In the genomic region with DNA sequence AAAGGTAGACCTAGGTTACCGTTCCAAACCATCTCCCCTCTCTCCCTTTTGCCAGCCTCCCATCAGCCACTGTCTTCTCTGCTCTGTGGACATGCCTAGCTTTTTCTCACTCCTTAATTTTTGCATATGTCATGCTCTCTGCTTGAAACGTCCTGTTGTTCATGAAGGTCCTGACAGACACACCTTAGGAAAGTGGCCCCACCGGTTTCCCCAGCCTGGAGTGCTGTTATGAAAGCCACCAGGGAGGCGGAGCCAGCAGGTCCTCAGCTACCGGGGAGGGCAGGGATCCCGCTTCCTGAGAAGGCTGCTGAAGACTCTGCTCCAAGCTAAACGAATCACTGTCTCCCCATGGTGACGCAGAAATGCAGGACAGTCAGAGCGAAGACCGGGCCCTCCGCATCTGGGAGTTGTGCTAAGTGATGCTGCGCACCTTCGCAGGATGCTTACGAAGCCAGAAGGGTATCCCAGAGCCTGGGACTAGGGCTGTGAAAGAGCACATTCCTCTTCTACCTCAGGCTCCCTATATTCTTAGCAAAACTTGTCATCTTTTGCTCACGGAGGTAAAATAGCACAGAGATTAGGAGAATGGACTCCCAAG, we compare ENCODE assay signal across 6 cellular contexts.
DNase-seq lines count a peak whose midpoint lies in the region; ATAC-seq and TF ChIP-seq lines count a peak whose summit lies in the region.

No MANE protein-coding gene starts in this region.

- TF ChIP-seq CTCF in LNCaP clone FGC (IDR thresholded peaks at IDR 0.05; ENCODE audit: control insufficient read depth, extremely low read depth, insufficient read depth): no peak

- ATAC-seq in GM19395 (IDR thresholded peaks at IDR 0.05; ENCODE audit: unreplicated experiment): no peak
- no peak for ATAC-seq in HG02840 (IDR thresholded peaks at IDR 0.05; ENCODE audit: low FRiP score, unreplicated experiment)

- H3K4me3 ChIP-seq in LNCaP clone FGC (ENCODE audit: low read depth, low read length): peak overlapping the region; percentile 54

- peaks cover 38% of the 10 kb centered on the region for H3K4me1 Mint-ChIP-seq in activated naive CD4-positive, alpha-beta T cell treated with anti-CD3 and anti-CD28 coated beads, Interleukin-2, amount 50 U/mL, for 24 hours

- H3K9me3 Mint-ChIP-seq in activated naive CD4-positive, alpha-beta T cell treated with anti-CD3 and anti-CD28 coated beads, Interleukin-2, amount 50 U/mL, for 24 hours: no peaks in the 10 kb centered on the region

- no peaks in the 10 kb centered on the region for H3K36me3 Mint-ChIP-seq in activated naive CD4-positive, alpha-beta T cell treated with anti-CD3 and anti-CD28 coated beads, Interleukin-2, amount 50 U/mL, for 24 hours

- peak overlapping the region; percentile 82 for H3K4me3 Mint-ChIP-seq in activated naive CD4-positive, alpha-beta T cell treated with anti-CD3 and anti-CD28 coated beads, Interleukin-2, amount 50 U/mL, for 24 hours

- no peak overlapping the region for H3K27ac Mint-ChIP-seq in activated naive CD4-positive, alpha-beta T cell treated with anti-CD3 and anti-CD28 coated beads, Interleukin-2, amount 50 U/mL, for 24 hours

- H3K27me3 Mint-ChIP-seq in activated naive CD4-positive, alpha-beta T cell treated with anti-CD3 and anti-CD28 coated beads, Interleukin-2, amount 50 U/mL, for 24 hours: no peaks in the 10 kb centered on the region

- DNase-seq in LNCaP clone FGC (ENCODE audit: low read depth) (peak; percentile 92), middle frontal gyrus (ENCODE audit: extremely low spot score, low spot score) (peak; percentile 47), glomerular visceral epithelial cell (ENCODE audit: extremely low spot score) (no peak)
